8 cellular contexts compared by ENCODE assay signal in genomic region chr9:77981332-77981731, GRCh38. TPM values are rescaled to one million over a fixed set of nuclear protein-coding genes. Genes with fewer than 3 reads are reported as not detected.
A peak's percentile ranks its signal among the peaks of the same experiment; 100 is the strongest.
DNase-seq lines count a peak whose midpoint lies in the region; TF ChIP-seq lines count a peak whose summit lies in the region.

No MANE protein-coding gene starts in this region.

- H3K4me3 ChIP-seq in epithelial cell of esophagus (ENCODE audit: low read length) (no peak overlapping the region), trophoblast cell (ENCODE audit: low read depth, low read length) (no peak overlapping the region)

- no peak overlapping the region for H3K14ac ChIP-seq in trophoblast cell (ENCODE audit: low read length)

- no peak overlapping the region for H4K12ac ChIP-seq in trophoblast cell (ENCODE audit: low read depth, low read length)

- DNase-seq in NCI-H2171 treated with DMSO at 0.1 percent for 48 hours (lab: John Stamatoyannopoulos, UW) (peak; percentile 62), NCI-H2171 (lab: John Stamatoyannopoulos, UW) (no peak), OCI-M1 (lab: John Stamatoyannopoulos, UW) (peak; percentile 83), epithelial cell of esophagus (ENCODE audit: low read depth) (peak; percentile 96), trophoblast cell (peak; percentile 87 to 88), KG1 (lab: John Stamatoyannopoulos, UW) (no peak), GM10248 (ENCODE audit: extremely low spot score) (no peak), cerebellar nuclear complex (lab: John Stamatoyannopoulos, UW) (no peak)

- H3K36me3 ChIP-seq in trophoblast cell (ENCODE audit: control insufficient read depth in 1 of 2, insufficient read depth in 2 of 2, low read length in 2 of 2), result peaks cover 0 to 2% of the 10 kb centered on the region in 2 experiments

- H3K23ac ChIP-seq in trophoblast cell (ENCODE audit: low read length), result no peak overlapping the region

- H2BK5ac ChIP-seq in trophoblast cell (ENCODE audit: low read depth, low read length, poor library complexity), result no peak overlapping the region

- H3K18ac ChIP-seq in trophoblast cell (ENCODE audit: low read length), result no peak overlapping the region

- no peak overlapping the region for H4K8ac ChIP-seq in trophoblast cell (ENCODE audit: low read depth, low read length)

- H3K9me3 ChIP-seq in trophoblast cell (ENCODE audit: insufficient read depth, low read depth, low read length), result no peaks in the 10 kb centered on the region

- peaks cover 2% of the 10 kb centered on the region for H3K79me2 ChIP-seq in trophoblast cell (ENCODE audit: control insufficient read depth, insufficient read depth, low read length, poor library complexity)

- no peak overlapping the region for H2AK5ac ChIP-seq in trophoblast cell (ENCODE audit: low read length)

- H2BK12ac ChIP-seq in trophoblast cell (ENCODE audit: low read length), result no peak overlapping the region

- CTCF ChIA-PET in GM10248 (lab: Yijun Ruan, JAX), result no interaction called here

- no peak overlapping the region for H2AFZ ChIP-seq in trophoblast cell (ENCODE audit: insufficient read depth, low read length, poor library complexity)

- no peak overlapping the region for H3K27ac ChIP-seq in trophoblast cell (ENCODE audit: low read depth, low read length)

- WGBS in trophoblast cell (ENCODE audit: extremely low coverage, insufficient coverage, insufficient read length), result no CpG with 5 or more reads among the region's 2 CpGs

- no peak overlapping the region for H3K4ac ChIP-seq in trophoblast cell (ENCODE audit: low read depth, low read length)

- no peak overlapping the region for H2BK120ac ChIP-seq in trophoblast cell (ENCODE audit: insufficient read depth, low read length, poor library complexity)

- no peak overlapping the region for H3K9ac ChIP-seq in trophoblast cell (ENCODE audit: low read length)

- POLR2A ChIA-PET in GM10248 (lab: Yijun Ruan, JAX), result no interaction called here

- no peak overlapping the region for H3K4me2 ChIP-seq in trophoblast cell (ENCODE audit: low read length)

- H4K91ac ChIP-seq in trophoblast cell (ENCODE audit: low read depth, low read length), result no peak overlapping the region

- H3K79me1 ChIP-seq in trophoblast cell (ENCODE audit: low read length), result peaks cover 2% of the 10 kb centered on the region

- no peaks in the 10 kb centered on the region for H3K27me3 ChIP-seq in trophoblast cell (ENCODE audit: insufficient read depth, low read length)

- no peak for TF ChIP-seq CTCF in epithelial cell of esophagus (IDR thresholded peaks at IDR 0.05; ENCODE audit: insufficient read depth, low read depth, low read length, missing control alignments)
- TF ChIP-seq CTCF in GM10248 (IDR thresholded peaks at IDR 0.05; ENCODE audit: control extremely low read depth, extremely low read depth, low read depth, missing control alignments), result no peak

- peaks cover 9 to 10% of the 10 kb centered on the region in 2 experiments for H3K4me1 ChIP-seq in trophoblast cell (ENCODE audit: control insufficient read depth in 1 of 2, insufficient read depth in 2 of 2, low read length in 2 of 2)

RNA-seq across cellular contexts. Expression of gene GNAQ, which starts 50.3 kb away (rescaled TPM):
- 39.2 and 40.9 TPM in 2 replicates for polyA plus RNA-seq in trophoblast cell (2013)

Comparison
In these comparisons a context has a peak if more than half of its experiments do, and no peak if none do; other contexts are left out.
1. DNase-seq: peak in NCI-H2171 treated with DMSO at 0.1 percent for 48 hours (single experiment), OCI-M1 (single experiment), epithelial cell of esophagus (single experiment) and trophoblast cell (2 of 2); none in NCI-H2171 (single experiment), KG1 (single experiment), GM10248 (single experiment) and cerebellar nuclear complex (0 of 2).